In genomic region chr11:66195867-66196266, GRCh38 we compare ENCODE assay signal across 2 cellular contexts.
TF ChIP-seq lines count a peak whose summit lies in the region.

No MANE protein-coding gene starts in this region.

TF ChIP-seq in IMR-90, 13 proteins besides CTCF, POLR2A, EP300 and RAD21:
- TF ChIP-seq MAZ (IDR thresholded peaks at IDR 0.05; ENCODE audit: borderline replicate concordance, low read depth, low read length): no peak
- TF ChIP-seq NFE2L2 (IDR thresholded peaks at IDR 0.05; ENCODE audit: low read depth, low read length): no peak
- TF ChIP-seq RCOR1 (IDR thresholded peaks at IDR 0.05; ENCODE audit: insufficient replicate concordance, low read length): no peak
- TF ChIP-seq CEBPB (IDR thresholded peaks at IDR 0.05; ENCODE audit: low read depth, low read length): no peak
- no peak for TF ChIP-seq RFX5 (IDR thresholded peaks at IDR 0.05; ENCODE audit: low read depth, low read length)
- TF ChIP-seq ELK1 (IDR thresholded peaks at IDR 0.05; ENCODE audit: borderline replicate concordance, low read depth, low read length): no peak
- no peak for TF ChIP-seq SMC3 (IDR thresholded peaks at IDR 0.05; ENCODE audit: low read depth, low read length)
- no peak for TF ChIP-seq FOS (IDR thresholded peaks at IDR 0.05; ENCODE audit: low read depth, low read length)
- TF ChIP-seq MAFK (IDR thresholded peaks at IDR 0.05; ENCODE audit: low read depth, low read length): no peak
- TF ChIP-seq BHLHE40 (IDR thresholded peaks at IDR 0.05; ENCODE audit: low read depth, low read length): no peak
- TF ChIP-seq, protein P1, sequence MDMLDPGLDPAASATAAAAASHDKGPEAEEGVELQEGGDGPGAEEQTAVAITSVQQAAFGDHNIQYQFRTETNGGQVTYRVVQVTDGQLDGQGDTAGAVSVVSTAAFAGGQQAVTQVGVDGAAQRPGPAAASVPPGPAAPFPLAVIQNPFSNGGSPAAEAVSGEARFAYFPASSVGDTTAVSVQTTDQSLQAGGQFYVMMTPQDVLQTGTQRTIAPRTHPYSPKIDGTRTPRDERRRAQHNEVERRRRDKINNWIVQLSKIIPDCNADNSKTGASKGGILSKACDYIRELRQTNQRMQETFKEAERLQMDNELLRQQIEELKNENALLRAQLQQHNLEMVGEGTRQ (IDR thresholded peaks at IDR 0.05; ENCODE audit: low read depth, low read length): no peak
- no peak for TF ChIP-seq MXI1 (IDR thresholded peaks at IDR 0.05; ENCODE audit: borderline replicate concordance, low read depth, low read length)
- no peak for TF ChIP-seq CHD1 (IDR thresholded peaks at IDR 0.05; ENCODE audit: low read depth, low read length)

TF ChIP-seq in HepG2, 621 proteins besides CTCF, POLR2A, EP300 and RAD21 (continues in another document):
- TF ChIP-seq, protein P2, sequence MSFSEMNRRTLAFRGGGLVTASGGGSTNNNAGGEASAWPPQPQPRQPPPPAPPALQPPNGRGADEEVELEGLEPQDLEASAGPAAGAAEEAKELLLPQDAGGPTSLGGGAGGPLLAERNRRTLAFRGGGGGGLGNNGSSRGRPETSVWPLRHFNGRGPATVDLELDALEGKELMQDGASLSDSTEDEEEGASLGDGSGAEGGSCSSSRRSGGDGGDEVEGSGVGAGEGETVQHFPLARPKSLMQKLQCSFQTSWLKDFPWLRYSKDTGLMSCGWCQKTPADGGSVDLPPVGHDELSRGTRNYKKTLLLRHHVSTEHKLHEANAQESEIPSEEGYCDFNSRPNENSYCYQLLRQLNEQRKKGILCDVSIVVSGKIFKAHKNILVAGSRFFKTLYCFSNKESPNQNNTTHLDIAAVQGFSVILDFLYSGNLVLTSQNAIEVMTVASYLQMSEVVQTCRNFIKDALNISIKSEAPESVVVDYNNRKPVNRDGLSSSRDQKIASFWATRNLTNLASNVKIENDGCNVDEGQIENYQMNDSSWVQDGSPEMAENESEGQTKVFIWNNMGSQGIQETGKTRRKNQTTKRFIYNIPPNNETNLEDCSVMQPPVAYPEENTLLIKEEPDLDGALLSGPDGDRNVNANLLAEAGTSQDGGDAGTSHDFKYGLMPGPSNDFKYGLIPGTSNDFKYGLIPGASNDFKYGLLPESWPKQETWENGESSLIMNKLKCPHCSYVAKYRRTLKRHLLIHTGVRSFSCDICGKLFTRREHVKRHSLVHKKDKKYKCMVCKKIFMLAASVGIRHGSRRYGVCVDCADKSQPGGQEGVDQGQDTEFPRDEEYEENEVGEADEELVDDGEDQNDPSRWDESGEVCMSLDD (CRISPR knock-in tag; IDR thresholded peaks at IDR 0.05; ENCODE audit: borderline replicate concordance): no peak
- TF ChIP-seq ZFP36L2 (CRISPR knock-in tag; IDR thresholded peaks at IDR 0.05) (no peak), ZNF382 (CRISPR knock-in tag; IDR thresholded peaks at IDR 0.05; ENCODE audit: borderline replicate concordance) (no peak), ZNF441 (CRISPR knock-in tag; IDR thresholded peaks at IDR 0.05; ENCODE audit: borderline replicate concordance) (no peak), THAP11 (CRISPR knock-in tag; IDR thresholded peaks at IDR 0.05) (no peak), ZNF3 (CRISPR knock-in tag; IDR thresholded peaks at IDR 0.05) (no peak), NR2F2 (IDR thresholded peaks at IDR 0.05; ENCODE audit: borderline replicate concordance, low read depth) (peak; percentile 88), ZNF558 (CRISPR knock-in tag; IDR thresholded peaks at IDR 0.05; ENCODE audit: borderline replicate concordance) (no peak), ZNF615 (CRISPR knock-in tag; IDR thresholded peaks at IDR 0.05; ENCODE audit: borderline replicate concordance) (no peak), TP53 (CRISPR knock-in tag; conservative IDR thresholded peaks at IDR 0.05) (no peak), ZZZ3 (CRISPR knock-in tag; IDR thresholded peaks at IDR 0.05; ENCODE audit: borderline replicate concordance) (no peak), ZNF629 (CRISPR knock-in tag; conservative IDR thresholded peaks at IDR 0.05) (no peak), RFX3 (CRISPR knock-in tag; IDR thresholded peaks at IDR 0.05) (no peak), RAD51 (IDR thresholded peaks at IDR 0.05; ENCODE audit: borderline replicate concordance) (no peak), PLSCR1 (CRISPR knock-in tag; IDR thresholded peaks at IDR 0.05; ENCODE audit: borderline replicate concordance) (no peak), NFE2L1 (CRISPR knock-in tag; IDR thresholded peaks at IDR 0.05; ENCODE audit: borderline replicate concordance) (no peak), ISL2 (CRISPR knock-in tag; IDR thresholded peaks at IDR 0.05) (peak; percentile 67; the same call in 1 of the 2 replicates), BORCS8-MEF2B (CRISPR knock-in tag; IDR thresholded peaks at IDR 0.05) (no peak), MYNN (CRISPR knock-in tag; IDR thresholded peaks at IDR 0.05; ENCODE audit: low read depth) (no peak), CCDC6 (CRISPR knock-in tag; IDR thresholded peaks at IDR 0.05) (no peak), FOXP1 (IDR thresholded peaks at IDR 0.05) (no peak), FOXP1 (CRISPR knock-in tag; IDR thresholded peaks at IDR 0.05) (peak; percentile 45), POLR2AphosphoS5 (IDR thresholded peaks at IDR 0.05; ENCODE audit: low read depth, low read length) (no peak), YEATS4 (CRISPR knock-in tag; IDR thresholded peaks at IDR 0.05; ENCODE audit: borderline replicate concordance) (no peak), ZNF496 (CRISPR knock-in tag; IDR thresholded peaks at IDR 0.05; ENCODE audit: insufficient replicate concordance) (no peak), ZSCAN30 (CRISPR knock-in tag; IDR thresholded peaks at IDR 0.05) (no peak), BRCA1 (CRISPR knock-in tag; IDR thresholded peaks at IDR 0.05) (no peak), ZNF451 (CRISPR knock-in tag; IDR thresholded peaks at IDR 0.05) (no peak), ZNF280D (CRISPR knock-in tag; IDR thresholded peaks at IDR 0.05) (no peak), SALL1 (CRISPR knock-in tag; IDR thresholded peaks at IDR 0.05) (peak; percentile 65), NFE2 (CRISPR knock-in tag; IDR thresholded peaks at IDR 0.05) (no peak), ZNF24 (IDR thresholded peaks at IDR 0.05) (no peak), CEBPB (IDR thresholded peaks at IDR 0.05; ENCODE audit: borderline replicate concordance, low read depth, low read length) (no peak), FOXO1 (CRISPR knock-in tag; IDR thresholded peaks at IDR 0.05) (peak; percentile 61; the same call in 1 of the 2 replicates), ZMYM2 (CRISPR knock-in tag; IDR thresholded peaks at IDR 0.05) (no peak), IKZF5 (CRISPR knock-in tag; IDR thresholded peaks at IDR 0.05) (no peak)
- TF ChIP-seq, protein P3, sequence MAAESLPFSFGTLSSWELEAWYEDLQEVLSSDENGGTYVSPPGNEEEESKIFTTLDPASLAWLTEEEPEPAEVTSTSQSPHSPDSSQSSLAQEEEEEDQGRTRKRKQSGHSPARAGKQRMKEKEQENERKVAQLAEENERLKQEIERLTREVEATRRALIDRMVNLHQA (CRISPR knock-in tag; IDR thresholded peaks at IDR 0.05): no peak
- TF ChIP-seq, protein P4, sequence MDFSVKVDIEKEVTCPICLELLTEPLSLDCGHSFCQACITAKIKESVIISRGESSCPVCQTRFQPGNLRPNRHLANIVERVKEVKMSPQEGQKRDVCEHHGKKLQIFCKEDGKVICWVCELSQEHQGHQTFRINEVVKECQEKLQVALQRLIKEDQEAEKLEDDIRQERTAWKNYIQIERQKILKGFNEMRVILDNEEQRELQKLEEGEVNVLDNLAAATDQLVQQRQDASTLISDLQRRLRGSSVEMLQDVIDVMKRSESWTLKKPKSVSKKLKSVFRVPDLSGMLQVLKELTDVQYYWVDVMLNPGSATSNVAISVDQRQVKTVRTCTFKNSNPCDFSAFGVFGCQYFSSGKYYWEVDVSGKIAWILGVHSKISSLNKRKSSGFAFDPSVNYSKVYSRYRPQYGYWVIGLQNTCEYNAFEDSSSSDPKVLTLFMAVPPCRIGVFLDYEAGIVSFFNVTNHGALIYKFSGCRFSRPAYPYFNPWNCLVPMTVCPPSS (IDR thresholded peaks at IDR 0.05): no peak
- TF ChIP-seq, protein P5, sequence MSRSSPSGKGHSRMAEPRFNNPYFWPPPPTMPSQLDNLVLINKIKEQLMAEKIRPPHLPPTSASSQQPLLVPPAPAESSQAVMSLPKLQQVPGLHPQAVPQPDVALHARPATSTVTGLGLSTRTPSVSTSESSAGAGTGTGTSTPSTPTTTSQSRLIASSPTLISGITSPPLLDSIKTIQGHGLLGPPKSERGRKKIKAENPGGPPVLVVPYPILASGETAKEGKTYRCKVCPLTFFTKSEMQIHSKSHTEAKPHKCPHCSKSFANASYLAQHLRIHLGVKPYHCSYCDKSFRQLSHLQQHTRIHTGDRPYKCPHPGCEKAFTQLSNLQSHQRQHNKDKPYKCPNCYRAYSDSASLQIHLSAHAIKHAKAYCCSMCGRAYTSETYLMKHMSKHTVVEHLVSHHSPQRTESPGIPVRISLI (CRISPR knock-in tag; IDR thresholded peaks at IDR 0.05; ENCODE audit: borderline replicate concordance): no peak
- TF ChIP-seq, protein P6, sequence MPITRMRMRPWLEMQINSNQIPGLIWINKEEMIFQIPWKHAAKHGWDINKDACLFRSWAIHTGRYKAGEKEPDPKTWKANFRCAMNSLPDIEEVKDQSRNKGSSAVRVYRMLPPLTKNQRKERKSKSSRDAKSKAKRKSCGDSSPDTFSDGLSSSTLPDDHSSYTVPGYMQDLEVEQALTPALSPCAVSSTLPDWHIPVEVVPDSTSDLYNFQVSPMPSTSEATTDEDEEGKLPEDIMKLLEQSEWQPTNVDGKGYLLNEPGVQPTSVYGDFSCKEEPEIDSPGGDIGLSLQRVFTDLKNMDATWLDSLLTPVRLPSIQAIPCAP (CRISPR knock-in tag; IDR thresholded peaks at IDR 0.05; ENCODE audit: low read depth): no peak
- TF ChIP-seq, protein P7, sequence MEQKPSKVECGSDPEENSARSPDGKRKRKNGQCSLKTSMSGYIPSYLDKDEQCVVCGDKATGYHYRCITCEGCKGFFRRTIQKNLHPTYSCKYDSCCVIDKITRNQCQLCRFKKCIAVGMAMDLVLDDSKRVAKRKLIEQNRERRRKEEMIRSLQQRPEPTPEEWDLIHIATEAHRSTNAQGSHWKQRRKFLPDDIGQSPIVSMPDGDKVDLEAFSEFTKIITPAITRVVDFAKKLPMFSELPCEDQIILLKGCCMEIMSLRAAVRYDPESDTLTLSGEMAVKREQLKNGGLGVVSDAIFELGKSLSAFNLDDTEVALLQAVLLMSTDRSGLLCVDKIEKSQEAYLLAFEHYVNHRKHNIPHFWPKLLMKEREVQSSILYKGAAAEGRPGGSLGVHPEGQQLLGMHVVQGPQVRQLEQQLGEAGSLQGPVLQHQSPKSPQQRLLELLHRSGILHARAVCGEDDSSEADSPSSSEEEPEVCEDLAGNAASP (CRISPR knock-in tag; IDR thresholded peaks at IDR 0.05; ENCODE audit: borderline replicate concordance): 0 out of 2 replicates have a peak, but pooled peaks have one; percentile 33
- TF ChIP-seq, protein P8, sequence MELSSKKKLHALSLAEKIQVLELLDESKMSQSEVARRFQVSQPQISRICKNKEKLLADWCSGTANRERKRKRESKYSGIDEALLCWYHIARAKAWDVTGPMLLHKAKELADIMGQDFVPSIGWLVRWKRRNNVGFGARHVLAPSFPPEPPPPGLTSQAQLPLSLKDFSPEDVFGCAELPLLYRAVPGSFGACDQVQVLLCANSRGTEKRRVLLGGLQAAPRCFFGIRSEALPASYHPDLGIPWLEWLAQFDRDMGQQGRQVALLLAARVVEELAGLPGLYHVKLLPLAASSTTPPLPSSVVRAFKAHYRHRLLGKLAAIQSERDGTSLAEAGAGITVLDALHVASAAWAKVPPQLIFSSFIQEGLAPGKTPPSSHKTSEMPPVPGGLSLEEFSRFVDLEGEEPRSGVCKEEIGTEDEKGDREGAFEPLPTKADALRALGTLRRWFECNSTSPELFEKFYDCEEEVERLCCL (CRISPR knock-in tag; IDR thresholded peaks at IDR 0.05; ENCODE audit: borderline replicate concordance): no peak
- TF ChIP-seq, protein P9, sequence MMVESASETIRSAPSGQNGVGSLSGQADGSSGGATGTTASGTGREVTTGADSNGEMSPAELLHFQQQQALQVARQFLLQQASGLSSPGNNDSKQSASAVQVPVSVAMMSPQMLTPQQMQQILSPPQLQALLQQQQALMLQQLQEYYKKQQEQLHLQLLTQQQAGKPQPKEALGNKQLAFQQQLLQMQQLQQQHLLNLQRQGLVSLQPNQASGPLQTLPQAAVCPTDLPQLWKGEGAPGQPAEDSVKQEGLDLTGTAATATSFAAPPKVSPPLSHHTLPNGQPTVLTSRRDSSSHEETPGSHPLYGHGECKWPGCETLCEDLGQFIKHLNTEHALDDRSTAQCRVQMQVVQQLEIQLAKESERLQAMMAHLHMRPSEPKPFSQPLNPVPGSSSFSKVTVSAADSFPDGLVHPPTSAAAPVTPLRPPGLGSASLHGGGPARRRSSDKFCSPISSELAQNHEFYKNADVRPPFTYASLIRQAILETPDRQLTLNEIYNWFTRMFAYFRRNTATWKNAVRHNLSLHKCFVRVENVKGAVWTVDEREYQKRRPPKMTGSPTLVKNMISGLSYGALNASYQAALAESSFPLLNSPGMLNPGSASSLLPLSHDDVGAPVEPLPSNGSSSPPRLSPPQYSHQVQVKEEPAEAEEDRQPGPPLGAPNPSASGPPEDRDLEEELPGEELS (CRISPR knock-in tag; IDR thresholded peaks at IDR 0.05): peak; percentile 52; the same call in 1 of the 2 replicates
